In the genomic region with DNA sequence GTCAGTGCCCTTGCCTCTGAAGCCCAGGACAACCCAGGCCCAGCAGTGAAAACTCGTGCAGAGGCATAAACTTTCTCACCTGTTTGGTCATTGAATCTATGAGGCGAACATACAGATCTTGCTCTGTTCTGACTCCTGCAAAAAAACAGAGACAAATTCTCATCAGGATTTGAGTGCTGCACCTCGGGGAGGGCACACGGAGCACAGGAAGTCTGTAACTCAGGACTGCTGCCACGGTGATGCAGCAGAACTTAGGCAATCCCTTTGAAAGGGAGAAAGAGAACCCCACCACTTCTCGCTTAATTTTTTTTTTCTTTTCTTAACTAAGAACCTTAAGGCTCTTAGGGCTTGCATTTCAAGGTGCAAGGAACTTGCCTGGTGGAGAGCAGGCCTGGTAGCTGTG, we compare ENCODE assay signal across 13 cellular contexts. TPM values are rescaled to one million over a fixed set of nuclear protein-coding genes. Genes with fewer than 3 reads are reported as not detected.
DNase-seq lines count a peak whose midpoint lies in the region; ATAC-seq and TF ChIP-seq lines count a peak whose summit lies in the region.
"Had no signal": no experiment of that assay in that cellular context is flagged by ENCODE, and none has a peak within 500 bp of the region (broad histone marks: within the 10 kb centered on the region; RNA-seq: fewer than 3 reads in every experiment).

No MANE protein-coding gene starts in this region.

- no peak for TF ChIP-seq POLR2A in sigmoid colon (IDR thresholded peaks at IDR 0.05)

- no peaks in the 10 kb centered on the region for H3K36me3 ChIP-seq in sigmoid colon
- H3K36me3 ChIP-seq: transverse colon had no signal

- no peak for TF ChIP-seq EP300 in sigmoid colon (IDR thresholded peaks at IDR 0.05)

- WGBS in sigmoid colon, 2 donors = 13 to 22% methylated on average over 6 of the region's 6 CpGs

- H3K4me1 ChIP-seq in sigmoid colon = peaks cover 0 to 55% (median 46%) of the 10 kb centered on the region in 4 donors

- peak; percentile 20 for DNase-seq in NCI-H345 (lab: John Stamatoyannopoulos, UW)
- no peak for DNase-seq in NCI-H345 treated with DMSO at 0.1 percent for 48 hours (lab: John Stamatoyannopoulos, UW; ENCODE audit: unreplicated experiment)
- peak; percentile 72 for DNase-seq in LHCN-M2 (ENCODE audit: low read depth)
- DNase-seq in fibroblast of pulmonary artery (ENCODE audit: low read depth) = peak; percentile 67
- peak; percentile 58 for DNase-seq in sigmoid colon
- no peak for DNase-seq in activated gamma-delta T cell treated with Interleukin-2 at 50 U/mL for 16 hours
- DNase-seq: erythroblast, transverse colon had no signal

- H3K4me3 ChIP-seq in fibroblast of pulmonary artery (replicated peaks; ENCODE audit: low read depth, low read length) (peak overlapping the region; percentile 76), sigmoid colon (peak overlapping the region in 2 of 4 donors; percentile 54 to 60)

- ATAC-seq in GM21786 (IDR thresholded peaks at IDR 0.05; ENCODE audit: unreplicated experiment) (no peak), HG02870 (IDR thresholded peaks at IDR 0.05; ENCODE audit: unreplicated experiment) (no peak)

- intact Hi-C loops in sigmoid colon (cut with DNase I) = loop anchor here (5.0 kb wide), 3 partner anchors 150 to 865 kb away; partner anchors contain the start of genes C10orf143 and MGMT

- no peaks in the 10 kb centered on the region for H3K9me3 ChIP-seq in sigmoid colon
- H3K9me3 ChIP-seq: A549, transverse colon had no signal

- H3K27ac ChIP-seq in sigmoid colon = peak overlapping the region in 2 of 4 donors; percentile 72 to 78
- H3K27ac ChIP-seq: A549, KMS-11, transverse colon had no signal

- no peak for TF ChIP-seq CTCF in fibroblast of pulmonary artery (IDR thresholded peaks at IDR 0.05; ENCODE audit: low read length, missing control alignments)
- TF ChIP-seq CTCF in sigmoid colon (IDR thresholded peaks at IDR 0.05) = no peak

- peaks cover 66 to 98% (median 80%) of the 10 kb centered on the region in 3 donors for H3K27me3 ChIP-seq in sigmoid colon

RNA-seq across cellular contexts. Expression of gene EBF3, which starts 2.0 kb away (rescaled TPM):
- total RNA-seq in LHCN-M2 (2014; rRNA removed) (41.7 and 45.2 TPM in 2 replicates), sigmoid colon (1 to 10 TPM; 4.3 to 8.9 (median 5.8) TPM)
- 16.3 TPM for polyA plus RNA-seq in LHCN-M2 (2012)
- polyA plus RNA-seq in sigmoid colon = 1 to 10 TPM in 2 of 3 donors, not detected in 1; 1.2 to 1.3 TPM
- total RNA-seq: liver had no signal

Comparison
In these comparisons a context has a peak if more than half of its experiments do, and no peak if none do; other contexts are left out.
1. DNase-seq: peak in NCI-H345 (single experiment), LHCN-M2 (single experiment), fibroblast of pulmonary artery (single experiment) and sigmoid colon (single experiment); none in NCI-H345 treated with DMSO at 0.1 percent for 48 hours (single experiment) and activated gamma-delta T cell treated with Interleukin-2 at 50 U/mL for 16 hours (single experiment).